ENCODE assay signal across 26 cellular contexts in the genomic region with DNA sequence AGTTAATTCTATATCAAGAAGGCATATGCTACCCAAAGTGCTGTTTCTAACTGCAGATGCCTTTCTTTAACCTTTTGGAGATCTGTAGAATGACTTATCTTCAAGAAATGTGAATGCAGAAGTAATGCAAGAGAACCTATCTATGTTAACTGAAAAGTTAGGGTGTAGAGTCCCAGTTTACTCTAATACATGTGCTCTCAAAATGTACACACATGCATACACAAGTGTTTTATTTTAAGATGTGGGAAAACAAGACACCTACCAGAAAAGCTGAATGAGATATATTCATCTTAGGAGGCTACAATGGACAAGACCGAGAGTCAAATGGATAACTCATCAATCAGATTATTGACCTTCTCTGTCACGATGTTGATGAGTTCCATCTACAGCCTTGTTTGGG.
DNase-seq lines count a peak whose midpoint lies in the region; ATAC-seq, FAIRE-seq and TF ChIP-seq lines count a peak whose summit lies in the region.
"Had no signal": no experiment of that assay in that cellular context is flagged by ENCODE, and none has a peak within 500 bp of the region (broad histone marks: within the 10 kb centered on the region; RNA-seq: fewer than 3 reads in every experiment).

No MANE protein-coding gene starts in this region.

- no peak overlapping the region for H3K4me3 Mint-ChIP-seq in activated naive CD4-positive, alpha-beta T cell treated with anti-CD3 and anti-CD28 coated beads for 36 hours
- H3K4me3 Mint-ChIP-seq: CD14-positive monocyte; CD4-positive, alpha-beta T cell; CD8-positive, alpha-beta memory T cell; HFFc6 had no signal

- TF ChIP-seq RAD21 in HepG2 (CRISPR knock-in tag; IDR thresholded peaks at IDR 0.05): no peak

- no peaks in the 10 kb centered on the region for H4K20me1 ChIP-seq in HepG2 (ENCODE audit: insufficient read depth, low read length)
- H4K20me1 ChIP-seq: BLaER1 treated with 17β-estradiol and CSF1 and Interleukin-3, amounts not matched to agents 10 nM and 100 nM had no signal

- H3K9me3 Mint-ChIP-seq in activated naive CD4-positive, alpha-beta T cell treated with anti-CD3 and anti-CD28 coated beads for 36 hours: no peaks in the 10 kb centered on the region
- H3K9me3 Mint-ChIP-seq: CD4-positive, alpha-beta T cell; CD8-positive, alpha-beta memory T cell; HFFc6 had no signal

- FAIRE-seq in HepG2 (lab: Jason Lieb, UNC): no peak
- FAIRE-seq: A549, GM12878, GM19239, H54 had no signal

- no peaks in the 10 kb centered on the region for H3K36me3 ChIP-seq in HepG2 (replicated peaks in 1 of 2; ENCODE audit: control insufficient read depth in 1 of 2, insufficient read depth in 2 of 2, low read length in 2 of 2)
- H3K36me3 ChIP-seq in right lobe of liver: no peaks in the 10 kb centered on the region
- no peaks in the 10 kb centered on the region for H3K36me3 ChIP-seq in adipocyte (ENCODE audit: control insufficient read depth, insufficient read depth, low read length, severe bottlenecking)
- H3K36me3 ChIP-seq: BE2C; BLaER1 treated with 17β-estradiol and CSF1 and Interleukin-3, amounts not matched to agents 10 nM and 100 nM; HAP-1 had no signal

- in situ Hi-C loops in HepG2 (cut with HindIII; ENCODE audit: extremely low pct_ligation_motif_present, low pct_unique_long_range_greater_than_20kb): no loop called here

- TF ChIP-seq POLR2A in HepG2 (IDR thresholded peaks at IDR 0.05; ENCODE audit: insufficient read depth in 1 of 2, low read depth in 2 of 2, low read length in 2 of 2): no peak
- no peak for TF ChIP-seq POLR2A in right lobe of liver (IDR thresholded peaks at IDR 0.05)

- H3K9me3 ChIP-seq in HepG2 (ENCODE audit: low read length) (no peaks in the 10 kb centered on the region), right lobe of liver (no peaks in the 10 kb centered on the region), adipocyte (ENCODE audit: control insufficient read depth, low read length) (no peaks in the 10 kb centered on the region)
- H3K9me3 ChIP-seq: A549; BE2C; BLaER1 treated with 17β-estradiol and CSF1 and Interleukin-3, amounts not matched to agents 10 nM and 100 nM; HAP-1 had no signal

- POLR2A ChIA-PET in HepG2 (lab: Yijun Ruan, JAX): no interaction called here

- no TSS peak for BruUV-seq in HepG2 (replicated peaks; lab: Mats Ljungman, UMichigan)

- peaks cover 18% of the 10 kb centered on the region for H3K4me1 Mint-ChIP-seq in activated naive CD4-positive, alpha-beta T cell treated with anti-CD3 and anti-CD28 coated beads for 36 hours (ENCODE audit: low read depth)
- H3K4me1 Mint-ChIP-seq: CD8-positive, alpha-beta memory T cell had no signal

- no peaks in the 10 kb centered on the region for H3K36me3 Mint-ChIP-seq in activated naive CD4-positive, alpha-beta T cell treated with anti-CD3 and anti-CD28 coated beads for 36 hours (ENCODE audit: low read depth)
- H3K36me3 Mint-ChIP-seq: CD14-positive monocyte; CD8-positive, alpha-beta memory T cell had no signal

- TF ChIP-seq EP300 in HepG2 (IDR thresholded peaks at IDR 0.05; ENCODE audit: low read depth in 2 of 2, low read length in 2 of 2): no peak
- TF ChIP-seq EP300 in HepG2 (CRISPR knock-in tag; IDR thresholded peaks at IDR 0.05; ENCODE audit: borderline replicate concordance): no peak

- H3K9ac ChIP-seq in HepG2 (ENCODE audit: insufficient read depth, low read depth, low read length): no peak overlapping the region
- peak overlapping the region; percentile 66 for H3K9ac ChIP-seq in adipocyte (ENCODE audit: low read length)
- H3K9ac ChIP-seq: BLaER1 treated with 17β-estradiol and CSF1 and Interleukin-3, amounts not matched to agents 10 nM and 100 nM had no signal

- H3K4me2 ChIP-seq in HepG2 (ENCODE audit: low read depth, low read length): no peak overlapping the region
- H3K4me2 ChIP-seq: A549; BLaER1 treated with 17β-estradiol and CSF1 and Interleukin-3, amounts not matched to agents 10 nM and 100 nM had no signal

- H3K4me1 ChIP-seq in HepG2 (ENCODE audit: insufficient read depth, low read length): no peaks in the 10 kb centered on the region
- no peaks in the 10 kb centered on the region for H3K4me1 ChIP-seq in right lobe of liver
- H3K4me1 ChIP-seq in adipocyte (ENCODE audit: control insufficient read depth, insufficient read depth, low read length): peaks cover 45% of the 10 kb centered on the region
- H3K4me1 ChIP-seq: BE2C, HAP-1 had no signal

- 23% methylated on average over 2 of the region's 2 CpGs for WGBS in HepG2 (ENCODE audit: low lambda C conversion rate)
- 73% methylated on average over 2 of the region's 2 CpGs for WGBS in right lobe of liver (ENCODE audit: insufficient coverage, low coverage, low lambda C conversion rate, missing lambda C conversion rate)

- no peak overlapping the region for H3K27ac ChIP-seq in HepG2 (ENCODE audit: extremely low read length, insufficient read depth, low read length)
- no peak overlapping the region for H3K27ac ChIP-seq in right lobe of liver
- H3K27ac ChIP-seq: A549; BLaER1 treated with 17β-estradiol and CSF1 and Interleukin-3, amounts not matched to agents 10 nM and 100 nM had no signal

- no peak overlapping the region for H3K4me3 ChIP-seq in HepG2 (replicated peaks in 1 of 3; ENCODE audit: insufficient read depth in 1 of 3, low read depth in 2 of 3, low read length in 3 of 3)
- H3K4me3 ChIP-seq in right lobe of liver: no peak overlapping the region
- no peak overlapping the region for H3K4me3 ChIP-seq in adipocyte (ENCODE audit: low read length)
- H3K4me3 ChIP-seq: A549; BLaER1 treated with 17β-estradiol and CSF1 and Interleukin-3, amounts not matched to agents 10 nM and 100 nM; GM12878; HAP-1 had no signal

- DNase-seq in activated naive CD4-positive, alpha-beta T cell treated with anti-CD3 and anti-CD28 coated beads for 36 hours: no peak
- no peak for DNase-seq in activated naive CD4-positive, alpha-beta T cell treated with anti-CD3 and anti-CD28 coated beads, Interleukin-2, amount 50 U/mL, for 16 hours
- no peak for DNase-seq in HepG2 (ENCODE audit: low spot score)
- DNase-seq in right lobe of liver: no peak
- DNase-seq in adipocyte (ENCODE audit: low read depth): no peak
- DNase-seq in renal cortical epithelial cell (ENCODE audit: low read depth): peak; percentile 6
- no peak for DNase-seq in NCI-H2107 (lab: John Stamatoyannopoulos, UW)
- DNase-seq: 8988T; ACHN; AML-193; BE2C; CD4-positive, alpha-beta T cell; CD8-positive, alpha-beta memory T cell; DMS79; EL; GDM1; GOT3; HFFc6 had no signal

- CTCF ChIA-PET in activated naive CD4-positive, alpha-beta T cell treated with anti-CD3 and anti-CD28 coated beads for 36 hours (lab: Charles Lee): no interaction called here
- CTCF ChIA-PET in HepG2 (lab: Yijun Ruan, JAX; ENCODE audit: low intra/inter-chr PET ratio, low total read pairs): no interaction called here

- intact Hi-C loops in activated naive CD4-positive, alpha-beta T cell treated with anti-CD3 and anti-CD28 coated beads for 36 hours (cut with micrococcal nuclease): loop anchor here (10.0 kb wide), 1 partner anchor 391 kb away; no protein-coding TSS in a partner anchor
- intact Hi-C loops in HepG2 (cut with micrococcal nuclease; ENCODE audit: unreplicated experiment): no loop called here
- intact Hi-C loops in right lobe of liver (cut with DNase I): no loop called here

- peak overlapping the region; percentile 22 for H3K27ac Mint-ChIP-seq in activated naive CD4-positive, alpha-beta T cell treated with anti-CD3 and anti-CD28 coated beads for 36 hours
- H3K27ac Mint-ChIP-seq: CD14-positive monocyte; CD4-positive, alpha-beta T cell; HFFc6 had no signal

- peaks cover 0 to 25% of the 10 kb centered on the region in 2 experiments; a peak in 2 of 5 replicates for H3K27me3 ChIP-seq in HepG2 (ENCODE audit: control insufficient read depth in 1 of 2, insufficient read depth in 2 of 2, low read length in 2 of 2)
- H3K27me3 ChIP-seq in right lobe of liver: no peaks in the 10 kb centered on the region
- H3K27me3 ChIP-seq in adipocyte (replicated peaks; ENCODE audit: control insufficient read depth, insufficient read depth, low read length): peaks cover 4% of the 10 kb centered on the region
- H3K27me3 ChIP-seq: BE2C; BLaER1 treated with 17β-estradiol and CSF1 and Interleukin-3, amounts not matched to agents 10 nM and 100 nM had no signal

- ATAC-seq in HepG2 (no peak), right lobe of liver (no peak), HG03039 (IDR thresholded peaks at IDR 0.05; ENCODE audit: unreplicated experiment) (no peak)
- ATAC-seq: A549, GM12878 had no signal

- peaks cover 18% of the 10 kb centered on the region for H3K27me3 Mint-ChIP-seq in activated naive CD4-positive, alpha-beta T cell treated with anti-CD3 and anti-CD28 coated beads for 36 hours (ENCODE audit: low read depth)

- no peak overlapping the region for H2AFZ ChIP-seq in HepG2 (ENCODE audit: low read length)

- no peaks in the 10 kb centered on the region for H3K79me2 ChIP-seq in HepG2 (ENCODE audit: insufficient read depth, low read length)

- no peak for TF ChIP-seq CTCF in HepG2 (CRISPR knock-in tag; IDR thresholded peaks at IDR 0.05)
- TF ChIP-seq CTCF in right lobe of liver (IDR thresholded peaks at IDR 0.05): no peak

TF ChIP-seq in HepG2, 621 proteins besides CTCF, POLR2A, EP300 and RAD21:
- TF ChIP-seq, protein P1, sequence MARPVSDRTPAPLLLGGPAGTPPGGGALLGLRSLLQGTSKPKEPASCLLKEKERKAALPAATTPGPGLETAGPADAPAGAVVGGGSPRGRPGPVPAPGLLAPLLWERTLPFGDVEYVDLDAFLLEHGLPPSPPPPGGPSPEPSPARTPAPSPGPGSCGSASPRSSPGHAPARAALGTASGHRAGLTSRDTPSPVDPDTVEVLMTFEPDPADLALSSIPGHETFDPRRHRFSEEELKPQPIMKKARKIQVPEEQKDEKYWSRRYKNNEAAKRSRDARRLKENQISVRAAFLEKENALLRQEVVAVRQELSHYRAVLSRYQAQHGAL (CRISPR knock-in tag; IDR thresholded peaks at IDR 0.05; ENCODE audit: not compliant biosample characterization): no peak
- TF ChIP-seq, protein P2, sequence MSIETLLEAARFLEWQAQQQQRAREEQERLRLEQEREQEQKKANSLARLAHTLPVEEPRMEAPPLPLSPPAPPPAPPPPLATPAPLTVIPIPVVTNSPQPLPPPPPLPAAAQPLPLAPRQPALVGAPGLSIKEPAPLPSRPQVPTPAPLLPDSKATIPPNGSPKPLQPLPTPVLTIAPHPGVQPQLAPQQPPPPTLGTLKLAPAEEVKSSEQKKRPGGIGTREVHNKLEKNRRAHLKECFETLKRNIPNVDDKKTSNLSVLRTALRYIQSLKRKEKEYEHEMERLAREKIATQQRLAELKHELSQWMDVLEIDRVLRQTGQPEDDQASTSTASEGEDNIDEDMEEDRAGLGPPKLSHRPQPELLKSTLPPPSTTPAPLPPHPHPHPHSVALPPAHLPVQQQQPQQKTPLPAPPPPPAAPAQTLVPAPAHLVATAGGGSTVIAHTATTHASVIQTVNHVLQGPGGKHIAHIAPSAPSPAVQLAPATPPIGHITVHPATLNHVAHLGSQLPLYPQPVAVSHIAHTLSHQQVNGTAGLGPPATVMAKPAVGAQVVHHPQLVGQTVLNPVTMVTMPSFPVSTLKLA (IDR thresholded peaks at IDR 0.05): peak; percentile 92
